1 cellular context compared by ENCODE assay signal in genomic region chr19:11091343-11092153, GRCh38.
TF ChIP-seq lines count a peak whose summit lies in the region.

No MANE protein-coding gene starts in this region.

TF ChIP-seq in HepG2, 621 proteins besides CTCF, POLR2A, EP300 and RAD21 (continued from another document and continues in another):
- no peak for TF ChIP-seq STAT6 (CRISPR knock-in tag; IDR thresholded peaks at IDR 0.05; ENCODE audit: borderline replicate concordance)
- 0 out of 2 replicates have a peak, but pooled peaks have one; percentile 25 for TF ChIP-seq PRDM10 (CRISPR knock-in tag; IDR thresholded peaks at IDR 0.05; ENCODE audit: low read depth)
- TF ChIP-seq, protein P1, sequence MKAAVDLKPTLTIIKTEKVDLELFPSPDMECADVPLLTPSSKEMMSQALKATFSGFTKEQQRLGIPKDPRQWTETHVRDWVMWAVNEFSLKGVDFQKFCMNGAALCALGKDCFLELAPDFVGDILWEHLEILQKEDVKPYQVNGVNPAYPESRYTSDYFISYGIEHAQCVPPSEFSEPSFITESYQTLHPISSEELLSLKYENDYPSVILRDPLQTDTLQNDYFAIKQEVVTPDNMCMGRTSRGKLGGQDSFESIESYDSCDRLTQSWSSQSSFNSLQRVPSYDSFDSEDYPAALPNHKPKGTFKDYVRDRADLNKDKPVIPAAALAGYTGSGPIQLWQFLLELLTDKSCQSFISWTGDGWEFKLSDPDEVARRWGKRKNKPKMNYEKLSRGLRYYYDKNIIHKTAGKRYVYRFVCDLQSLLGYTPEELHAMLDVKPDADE (CRISPR knock-in tag; IDR thresholded peaks at IDR 0.05): no peak
- no peak for TF ChIP-seq KLF16 (CRISPR knock-in tag; IDR thresholded peaks at IDR 0.05)
- no peak for TF ChIP-seq TBP (CRISPR knock-in tag; IDR thresholded peaks at IDR 0.05)
- no peak for TF ChIP-seq ZHX2 (IDR thresholded peaks at IDR 0.05; ENCODE audit: low read depth)
- 0 out of 2 replicates have a peak, but pooled peaks have one; percentile 58 for TF ChIP-seq ZHX2 (CRISPR knock-in tag; IDR thresholded peaks at IDR 0.05; ENCODE audit: borderline replicate concordance)
- no peak for TF ChIP-seq RNF219 (CRISPR knock-in tag; IDR thresholded peaks at IDR 0.05)
- TF ChIP-seq, protein P2, sequence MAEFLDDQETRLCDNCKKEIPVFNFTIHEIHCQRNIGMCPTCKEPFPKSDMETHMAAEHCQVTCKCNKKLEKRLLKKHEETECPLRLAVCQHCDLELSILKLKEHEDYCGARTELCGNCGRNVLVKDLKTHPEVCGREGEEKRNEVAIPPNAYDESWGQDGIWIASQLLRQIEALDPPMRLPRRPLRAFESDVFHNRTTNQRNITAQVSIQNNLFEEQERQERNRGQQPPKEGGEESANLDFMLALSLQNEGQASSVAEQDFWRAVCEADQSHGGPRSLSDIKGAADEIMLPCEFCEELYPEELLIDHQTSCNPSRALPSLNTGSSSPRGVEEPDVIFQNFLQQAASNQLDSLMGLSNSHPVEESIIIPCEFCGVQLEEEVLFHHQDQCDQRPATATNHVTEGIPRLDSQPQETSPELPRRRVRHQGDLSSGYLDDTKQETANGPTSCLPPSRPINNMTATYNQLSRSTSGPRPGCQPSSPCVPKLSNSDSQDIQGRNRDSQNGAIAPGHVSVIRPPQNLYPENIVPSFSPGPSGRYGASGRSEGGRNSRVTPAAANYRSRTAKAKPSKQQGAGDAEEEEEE (CRISPR knock-in tag; IDR thresholded peaks at IDR 0.05; ENCODE audit: borderline replicate concordance): no peak; the same call in 1 of the 2 replicates
- TF ChIP-seq ZNF230 (CRISPR knock-in tag; IDR thresholded peaks at IDR 0.05): no peak
- TF ChIP-seq KLF12 (CRISPR knock-in tag; IDR thresholded peaks at IDR 0.05; ENCODE audit: borderline replicate concordance): 0 out of 2 replicates have a peak, but pooled peaks have one; percentile 47
- TF ChIP-seq ISX (CRISPR knock-in tag; conservative IDR thresholded peaks at IDR 0.05): no peak
- no peak for TF ChIP-seq MATR3 (CRISPR knock-in tag; IDR thresholded peaks at IDR 0.05)
- no peak for TF ChIP-seq CSRNP2 (CRISPR knock-in tag; conservative IDR thresholded peaks at IDR 0.05; ENCODE audit: low read depth)
- TF ChIP-seq ZNF841 (CRISPR knock-in tag; IDR thresholded peaks at IDR 0.05; ENCODE audit: borderline replicate concordance): no peak
- TF ChIP-seq SIN3B (IDR thresholded peaks at IDR 0.05; ENCODE audit: low read length): no peak
- TF ChIP-seq PHF8 (CRISPR knock-in tag; IDR thresholded peaks at IDR 0.05): peak; percentile 32; the same call in 1 of the 2 replicates
- TF ChIP-seq NFE2L1 (CRISPR knock-in tag; IDR thresholded peaks at IDR 0.05; ENCODE audit: borderline replicate concordance): no peak
- TF ChIP-seq FOXO1 (CRISPR knock-in tag; IDR thresholded peaks at IDR 0.05): peak; percentile 17; the same call in 1 of the 2 replicates
- no peak for TF ChIP-seq LCORL (IDR thresholded peaks at IDR 0.05)
- TF ChIP-seq LCORL (CRISPR knock-in tag; IDR thresholded peaks at IDR 0.05): no peak
- no peak for TF ChIP-seq ZNF850 (CRISPR knock-in tag; conservative IDR thresholded peaks at IDR 0.05)
- no peak for TF ChIP-seq ZNF761 (CRISPR knock-in tag; conservative IDR thresholded peaks at IDR 0.05)
- no peak for TF ChIP-seq YEATS2 (CRISPR knock-in tag; IDR thresholded peaks at IDR 0.05; ENCODE audit: borderline replicate concordance)
- no peak for TF ChIP-seq HNRNPUL1 (IDR thresholded peaks at IDR 0.05; ENCODE audit: low read depth, low read length)
- no peak for TF ChIP-seq ZNF792 (CRISPR knock-in tag; IDR thresholded peaks at IDR 0.05)
- TF ChIP-seq BCL6 (CRISPR knock-in tag; IDR thresholded peaks at IDR 0.05): peak; percentile 69
- TF ChIP-seq ZNF605 (CRISPR knock-in tag; IDR thresholded peaks at IDR 0.05): no peak
- no peak for TF ChIP-seq ZNF543 (CRISPR knock-in tag; IDR thresholded peaks at IDR 0.05)
- no peak for TF ChIP-seq ZBTB7B (CRISPR knock-in tag; IDR thresholded peaks at IDR 0.05)
